Comparison of ENCODE assay signal across 22 cellular contexts in the genomic region with DNA sequence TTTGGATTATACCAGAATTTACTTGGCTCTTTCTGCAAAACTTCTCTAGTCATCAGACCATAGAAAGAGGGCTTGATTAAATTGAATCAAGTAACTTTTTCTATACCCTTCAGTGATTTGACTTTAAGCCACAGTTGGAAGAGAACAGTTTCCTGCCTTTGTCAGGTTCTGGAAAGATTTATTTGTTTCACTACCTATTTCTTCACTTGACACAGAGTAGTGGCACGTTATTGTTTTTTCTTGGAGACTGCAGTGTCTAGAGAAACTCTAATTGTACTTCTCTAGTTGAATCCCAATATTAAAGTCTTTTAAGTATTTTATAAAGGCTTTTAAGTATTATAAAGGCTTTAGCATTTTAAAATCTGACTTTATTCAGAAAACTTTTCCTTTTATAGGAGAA.
"Had no signal": no experiment of that assay in that cellular context is flagged by ENCODE, and none has a peak within 500 bp of the region (broad histone marks: within the 10 kb centered on the region; RNA-seq: fewer than 3 reads in every experiment).

No MANE protein-coding gene starts in this region.

- H3K4me3 ChIP-seq: colonic mucosa, right atrium auricular region, smooth muscle cell, suprapubic skin, tibial artery, upper lobe of left lung, uterus had no signal

- H3K27me3 ChIP-seq: colonic mucosa, right atrium auricular region, suprapubic skin, tibial artery, upper lobe of left lung, uterus had no signal

- H3K27ac ChIP-seq: colonic mucosa, right atrium auricular region, suprapubic skin, tibial artery, upper lobe of left lung, uterus had no signal

- H3K36me3 Mint-ChIP-seq: natural killer cell; stimulated activated effector memory CD8-positive, alpha-beta T cell treated with anti-CD3 and anti-CD28 coated beads, Interleukin-12 subunit alpha, Interleukin-12 subunit beta, amount 100 ng/mL, for 72 hours had no signal

- H3K4me1 ChIP-seq: colonic mucosa, suprapubic skin, tibial artery, upper lobe of left lung, uterus had no signal

- H3K9me3 ChIP-seq: colonic mucosa, right atrium auricular region, suprapubic skin, tibial artery, upper lobe of left lung, uterus had no signal

- DNase-seq: colonic mucosa; dermis blood vessel endothelial cell; erythroblast; foreskin melanocyte; head of caudate nucleus; hippocampal formation; kidney glomerular epithelial cell; natural killer cell; posterior cingulate gyrus; stimulated activated CD4-positive, alpha-beta T cell treated with anti-CD3 and anti-CD28 coated beads, Interleukin-2, amount 100 ng/mL, for 48 hours; stimulated activated CD8-positive, alpha-beta memory T cell treated with anti-CD3 and anti-CD28 coated beads, Interleukin-4, amount 100 ng/mL, for 48 hours; stimulated activated naive CD8-positive, alpha-beta T cell treated with anti-CD3 and anti-CD28 coated beads, Interleukin-15, Interleukin-2, amounts not matched to agents 100 U/mL and 50 U/mL, for 24 hours; tibial artery; upper lobe of left lung; uterus had no signal

- ATAC-seq: left lobe of liver; natural killer cell; stimulated activated effector memory CD8-positive, alpha-beta T cell treated with anti-CD3 and anti-CD28 coated beads, Interleukin-12 subunit alpha, Interleukin-12 subunit beta, amount 100 ng/mL, for 72 hours; stimulated activated naive CD8-positive, alpha-beta T cell treated with anti-CD3 and anti-CD28 coated beads, Interleukin-15, Interleukin-2, amounts not matched to agents 100 U/mL and 50 U/mL, for 24 hours had no signal

- H3K4me3 Mint-ChIP-seq: mesothelial cell of epicardium; natural killer cell; neural crest cell; stimulated activated effector memory CD8-positive, alpha-beta T cell treated with anti-CD3 and anti-CD28 coated beads, Interleukin-12 subunit alpha, Interleukin-12 subunit beta, amount 100 ng/mL, for 72 hours had no signal

- H3K27ac Mint-ChIP-seq: mesothelial cell of epicardium; natural killer cell; stimulated activated effector memory CD8-positive, alpha-beta T cell treated with anti-CD3 and anti-CD28 coated beads, Interleukin-12 subunit alpha, Interleukin-12 subunit beta, amount 100 ng/mL, for 72 hours had no signal

- H3K4me2 ChIP-seq: smooth muscle cell had no signal

- H3K36me3 ChIP-seq: colonic mucosa, right atrium auricular region, suprapubic skin, tibial artery, upper lobe of left lung, uterus had no signal

- H3K4me1 Mint-ChIP-seq: natural killer cell; neural crest cell; stimulated activated effector memory CD8-positive, alpha-beta T cell treated with anti-CD3 and anti-CD28 coated beads, Interleukin-12 subunit alpha, Interleukin-12 subunit beta, amount 100 ng/mL, for 72 hours had no signal

- H3K9me3 Mint-ChIP-seq: natural killer cell; stimulated activated effector memory CD8-positive, alpha-beta T cell treated with anti-CD3 and anti-CD28 coated beads, Interleukin-12 subunit alpha, Interleukin-12 subunit beta, amount 100 ng/mL, for 72 hours had no signal
